ENCODE assay signal across 10 cellular contexts in genomic region chr7:99837649-99838361, GRCh38. TPM values are rescaled to one million over a fixed set of nuclear protein-coding genes. Genes with fewer than 3 reads are reported as not detected.
DNase-seq lines count a peak whose midpoint lies in the region; ATAC-seq and TF ChIP-seq lines count a peak whose summit lies in the region.
"Had no signal": no experiment of that assay in that cellular context is flagged by ENCODE, and none has a peak within 500 bp of the region (broad histone marks: within the 10 kb centered on the region; RNA-seq: fewer than 3 reads in every experiment).

No MANE protein-coding gene starts in this region.

- H3K36me3 ChIP-seq in colonic mucosa, result no peaks in the 10 kb centered on the region
- H3K36me3 ChIP-seq in gastrocnemius medialis, result no peaks in the 10 kb centered on the region
- H3K36me3 ChIP-seq: SJCRH30 had no signal

- DNase-seq in NOMO-1 treated with DMSO at 0.1 percent for 48 hours (lab: John Stamatoyannopoulos, UW; ENCODE audit: unreplicated experiment) (peak; percentile 31), NOMO-1 treated with dmso at 0.1 percent for 144 hours (lab: John Stamatoyannopoulos, UW; ENCODE audit: unreplicated experiment) (no peak), HT1080 (ENCODE audit: low read depth) (peak; percentile 25), colonic mucosa (peak; percentile 33), gastrocnemius medialis (no peak), putamen (ENCODE audit: low spot score) (no peak)
- no peak for DNase-seq in stimulated activated CD4-positive, alpha-beta T cell treated with anti-CD3 and anti-CD28 coated beads, Interleukin-2, amount 100 ng/mL, for 48 hours
- DNase-seq: SJCRH30 had no signal

- no peaks in the 10 kb centered on the region for H3K27me3 ChIP-seq in colonic mucosa
- H3K27me3 ChIP-seq in gastrocnemius medialis, result no peaks in the 10 kb centered on the region

- peaks cover 3% of the 10 kb centered on the region for H3K4me1 ChIP-seq in colonic mucosa
- H3K4me1 ChIP-seq in gastrocnemius medialis, result no peaks in the 10 kb centered on the region
- H3K4me1 ChIP-seq: SJCRH30 had no signal

- in situ Hi-C loops in gastrocnemius medialis (cut with MboI; ENCODE audit: low sequenced_read_pairs in 4 of 4), result loop anchor here in 1 of 4 donors (25.0 kb wide), 1 partner anchor 201 kb away; no protein-coding TSS in a partner anchor

- H3K4me3 ChIP-seq in colonic mucosa (no peak overlapping the region), gastrocnemius medialis (no peak overlapping the region)
- H3K4me3 ChIP-seq: SJCRH30 had no signal

- no peaks in the 10 kb centered on the region for H3K9me3 ChIP-seq in colonic mucosa
- H3K9me3 ChIP-seq in gastrocnemius medialis, result no peaks in the 10 kb centered on the region
- H3K9me3 ChIP-seq: SJCRH30 had no signal

- intact Hi-C loops in colonic mucosa (cut with DNase I), result no loop called here
- intact Hi-C loops in gastrocnemius medialis (cut with DNase I; ENCODE audit: low total_unique reads), result loop anchor here (1.0 kb wide), 1 partner anchor 207 kb away; no protein-coding TSS in a partner anchor

- H3K9ac ChIP-seq in colonic mucosa (ENCODE audit: low read depth in 2 of 2, low read length in 2 of 2), result peak overlapping the region in 1 of 2 donors; percentile 21

- peak overlapping the region; percentile 6 for H3K27ac ChIP-seq in colonic mucosa
- no peak overlapping the region for H3K27ac ChIP-seq in gastrocnemius medialis
- H3K27ac ChIP-seq: SJCRH30 had no signal

- TF ChIP-seq POLR2A in gastrocnemius medialis (IDR thresholded peaks at IDR 0.05), result no peak

- TF ChIP-seq CTCF in colonic mucosa (IDR thresholded peaks at IDR 0.05), result peak; percentile 32
- peak in 1 of 5 experiments; percentile 26 for TF ChIP-seq CTCF in gastrocnemius medialis (IDR thresholded peaks at IDR 0.05 in 4 of 5, conservative IDR thresholded peaks at IDR 0.05 in 1 of 5)

- ATAC-seq in gastrocnemius medialis, result peak; percentile 39 to 42
- no peak for ATAC-seq in GM19455 (IDR thresholded peaks at IDR 0.05; ENCODE audit: unreplicated experiment)

RNA-seq across cellular contexts. Expression of gene CYP3A43, which starts 10.0 kb away (rescaled TPM):
- not detected in 2 replicates for total RNA-seq in HT1080 (2014; rRNA removed; shearing (Covaris generic))
- polyA plus RNA-seq in HT1080 (2015; cell fraction: cytosol; rRNA removed), result not detected in 2 replicates
- not detected in 2 replicates for polyA plus RNA-seq in HT1080 (2015; cell fraction: nucleus; rRNA removed)
- total RNA-seq in colonic mucosa, result not detected
- total RNA-seq in gastrocnemius medialis, result 1 to 10 TPM in 1 of 4 donors, under 1 TPM in 1, not detected in 2; 0.85 to 1.3 TPM
- total RNA-seq: pulmonary artery endothelial cell, SJCRH30 had no signal

RNA-seq across cellular contexts. Expression of gene OR2AE1, which starts 39.0 kb away (rescaled TPM):
- not detected in 2 replicates for total RNA-seq in HT1080 (2014; rRNA removed; shearing (Covaris generic))
- polyA plus RNA-seq in HT1080 (2015; cell fraction: cytosol; rRNA removed), result not detected in 2 replicates
- not detected in 2 replicates for polyA plus RNA-seq in HT1080 (2015; cell fraction: nucleus; rRNA removed)
- total RNA-seq in colonic mucosa, result not detected
- not detected for total RNA-seq in gastrocnemius medialis

RNA-seq across cellular contexts. Expression of gene CYP3A4, which starts 53.8 kb away (rescaled TPM):
- 0.05 TPM in 1 of 2 replicates, not detected in the other for total RNA-seq in HT1080 (2014; rRNA removed; shearing (Covaris generic))
- not detected in 2 replicates for polyA plus RNA-seq in HT1080 (2015; cell fraction: cytosol; rRNA removed)
- polyA plus RNA-seq in HT1080 (2015; cell fraction: nucleus; rRNA removed), result not detected in 2 replicates
- 1 to 10 TPM in 1 of 2 donors, under 1 TPM in 1; 0.67 to 1.4 TPM for total RNA-seq in colonic mucosa
- 100 to 1,000 TPM in 1 of 4 donors, 1 to 10 TPM in 1, under 1 TPM in 1, not detected in 1; 0.71 to 107 (median 2.2) TPM for total RNA-seq in gastrocnemius medialis
- total RNA-seq: pulmonary artery endothelial cell, SJCRH30 had no signal

Comparison
In these comparisons a context has a peak if more than half of its experiments do, and no peak if none do; other contexts are left out.
1. DNase-seq: peak in NOMO-1 treated with DMSO at 0.1 percent for 48 hours (single experiment), HT1080 (single experiment) and colonic mucosa (single experiment); none in NOMO-1 treated with dmso at 0.1 percent for 144 hours (single experiment), gastrocnemius medialis (0 of 2), putamen (single experiment) and stimulated activated CD4-positive, alpha-beta T cell treated with anti-CD3 and anti-CD28 coated beads, Interleukin-2, amount 100 ng/mL, for 48 hours (0 of 2).